Comparison of ENCODE assay signal across 16 cellular contexts in the genomic region with DNA sequence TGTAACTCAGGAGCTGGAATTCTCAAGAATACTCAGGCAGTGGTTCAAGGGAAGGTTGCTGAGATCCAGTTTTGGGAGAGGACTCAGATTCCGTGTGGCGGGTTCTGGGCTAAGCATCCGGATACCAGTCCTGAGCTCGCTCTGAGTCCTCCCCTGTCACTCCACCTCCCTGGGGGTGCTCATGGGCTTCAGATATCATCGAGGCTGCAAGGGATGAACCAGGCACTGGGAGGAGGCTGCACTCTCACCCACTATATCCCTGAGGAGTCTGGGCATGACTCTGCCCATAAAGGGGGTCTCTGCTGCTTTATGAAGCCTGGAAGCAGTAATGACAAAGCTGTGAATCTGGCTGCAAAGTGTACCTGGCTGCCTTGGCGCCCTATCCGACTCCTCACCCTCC.
"Had no signal": no experiment of that assay in that cellular context is flagged by ENCODE, and none has a peak within 500 bp of the region (broad histone marks: within the 10 kb centered on the region; RNA-seq: fewer than 3 reads in every experiment).

No MANE protein-coding gene starts in this region.

- H3K27me3 ChIP-seq: left lung, neutrophil, pancreas, spleen, tibial nerve, upper lobe of left lung, vagina had no signal

- H3K4me1 ChIP-seq: vagina had no signal

- H3K36me3 ChIP-seq: neutrophil had no signal

- H3K9me3 ChIP-seq: left lung, mucosa of descending colon, neutrophil, pancreas, spleen, thoracic aorta, tibial nerve, upper lobe of left lung, vagina had no signal

- H3K27ac ChIP-seq: dorsolateral prefrontal cortex, left lung, neutrophil, skin epidermis, spleen, thoracic aorta, upper lobe of left lung, vagina had no signal

- H3K4me3 ChIP-seq: dorsolateral prefrontal cortex, left lung, mucosa of descending colon, pancreas, skin epidermis, spleen, thoracic aorta, tibial nerve, upper lobe of left lung, vagina had no signal

- DNase-seq: effector CD4-positive, alpha-beta T cell; kidney; left lung; mucosa of descending colon; naive B cell; spleen; stimulated activated CD4-positive, alpha-beta T cell treated with anti-CD3 and anti-CD28 coated beads, Interleukin-4, amount 100 ng/mL, for 4 hours; stimulated activated naive CD8-positive, alpha-beta T cell treated with anti-CD3 and anti-CD28 coated beads, Interleukin-15, Interleukin-2, amounts not matched to agents 100 U/mL and 50 U/mL, for 24 hours; upper lobe of left lung had no signal
